Comparison of ENCODE assay signal across 1 cellular context in genomic region chr5:67984546-67984945, GRCh38.
TF ChIP-seq lines count a peak whose summit lies in the region.

No MANE protein-coding gene starts in this region.

TF ChIP-seq in HEK293, 187 proteins besides CTCF, POLR2A, EP300 and RAD21 (continued from another document):
- TF ChIP-seq, protein P1, sequence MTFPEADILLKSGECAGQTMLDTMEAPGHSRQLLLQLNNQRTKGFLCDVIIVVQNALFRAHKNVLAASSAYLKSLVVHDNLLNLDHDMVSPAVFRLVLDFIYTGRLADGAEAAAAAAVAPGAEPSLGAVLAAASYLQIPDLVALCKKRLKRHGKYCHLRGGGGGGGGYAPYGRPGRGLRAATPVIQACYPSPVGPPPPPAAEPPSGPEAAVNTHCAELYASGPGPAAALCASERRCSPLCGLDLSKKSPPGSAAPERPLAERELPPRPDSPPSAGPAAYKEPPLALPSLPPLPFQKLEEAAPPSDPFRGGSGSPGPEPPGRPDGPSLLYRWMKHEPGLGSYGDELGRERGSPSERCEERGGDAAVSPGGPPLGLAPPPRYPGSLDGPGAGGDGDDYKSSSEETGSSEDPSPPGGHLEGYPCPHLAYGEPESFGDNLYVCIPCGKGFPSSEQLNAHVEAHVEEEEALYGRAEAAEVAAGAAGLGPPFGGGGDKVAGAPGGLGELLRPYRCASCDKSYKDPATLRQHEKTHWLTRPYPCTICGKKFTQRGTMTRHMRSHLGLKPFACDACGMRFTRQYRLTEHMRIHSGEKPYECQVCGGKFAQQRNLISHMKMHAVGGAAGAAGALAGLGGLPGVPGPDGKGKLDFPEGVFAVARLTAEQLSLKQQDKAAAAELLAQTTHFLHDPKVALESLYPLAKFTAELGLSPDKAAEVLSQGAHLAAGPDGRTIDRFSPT (tag by site-specific recombination; IDR thresholded peaks at IDR 0.05): peak; percentile 17; the same call in 1 of the 2 replicates
